26 cellular contexts compared by ENCODE assay signal in the genomic region with DNA sequence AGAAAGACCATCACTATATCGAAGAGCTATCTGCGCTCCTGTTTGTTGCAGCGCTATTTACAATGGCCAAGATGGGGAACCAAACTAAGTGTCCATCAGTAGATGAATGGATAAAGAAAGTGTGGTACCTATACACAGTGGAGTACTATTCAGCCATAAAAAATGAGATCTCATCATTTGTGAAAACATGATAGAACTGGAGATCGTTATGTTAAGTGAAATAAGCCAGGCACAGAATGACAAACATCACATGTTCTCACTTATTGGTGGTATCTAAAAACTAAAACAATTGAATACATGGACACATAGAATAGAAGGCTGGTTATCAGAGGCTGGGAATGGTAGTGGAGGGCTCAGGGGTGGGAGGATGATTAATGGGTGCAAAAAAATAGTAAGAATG.
"Had no signal": no experiment of that assay in that cellular context is flagged by ENCODE, and none has a peak within 500 bp of the region (broad histone marks: within the 10 kb centered on the region; RNA-seq: fewer than 3 reads in every experiment).

No MANE protein-coding gene starts in this region.

- H3K27me3 ChIP-seq: stomach, suprapubic skin, testis, thyroid gland, tibial artery, tibial nerve, transverse colon, upper lobe of left lung, upper lobe of right lung, uterus, vagina had no signal

- H3K36me3 ChIP-seq: stomach, suprapubic skin, thoracic aorta, thyroid gland, tibial artery, tibial nerve, transverse colon, upper lobe of left lung, upper lobe of right lung, uterus, vagina had no signal

- ATAC-seq: stimulated activated effector memory CD8-positive, alpha-beta T cell treated with anti-CD3 and anti-CD28 coated beads, Interleukin-12 subunit alpha, Interleukin-12 subunit beta, amount 100 ng/mL, for 72 hours; stimulated activated memory B cell treated with anti-CD40 and anti-IgM and Interleukin-4, amounts not matched to agents 10 μg/mL and 1 μg/mL and 100 μg/mL, for 72 hours; stimulated activated naive B cell treated with anti-CD40 and anti-IgM and Interleukin-4, amounts not matched to agents 10 μg/mL and 1 μg/mL and 100 μg/mL, for 72 hours; stimulated activated naive CD8-positive, alpha-beta T cell treated with anti-CD3 and anti-CD28 coated beads, Interleukin-15, amount 100 ng/mL, for 72 hours; stimulated activated naive CD8-positive, alpha-beta T cell treated with anti-CD3 and anti-CD28 coated beads, Interleukin-15, Interleukin-2, amounts not matched to agents 100 U/mL and 50 U/mL, for 24 hours; upper lobe of right lung had no signal

- DNase-seq: stimulated activated CD4-positive, alpha-beta T cell treated with anti-CD3 and anti-CD28 coated beads, Interleukin-2, amount 100 ng/mL, for 48 hours; stimulated activated CD4-positive, alpha-beta T cell treated with anti-CD3 and anti-CD28 coated beads, Interleukin-4, amount 100 ng/mL, for 1 hour; stimulated activated CD4-positive, alpha-beta T cell treated with anti-CD3 and anti-CD28 coated beads, Interleukin-4, amount 100 ng/mL, for 24 hours; stimulated activated CD4-positive, alpha-beta T cell treated with anti-CD3 and anti-CD28 coated beads, Interleukin-4, amount 100 ng/mL, for 4 hours; stimulated activated CD8-positive, alpha-beta memory T cell treated with anti-CD3 and anti-CD28 coated beads, Interleukin-4, amount 100 ng/mL, for 48 hours; stimulated activated naive B cell treated with anti-CD40 and anti-IgM and Interleukin-4, amounts not matched to agents 10 μg/mL and 1 μg/mL and 100 μg/mL, for 72 hours; stimulated activated naive CD4-positive, alpha-beta T cell; stimulated activated naive CD4-positive, alpha-beta T cell treated with Interleukin-2 at 50 U/mL for 16 hours; stimulated activated naive CD8-positive, alpha-beta T cell treated with anti-CD3 and anti-CD28 coated beads, Interleukin-15, amount 100 ng/mL, for 72 hours; stimulated activated naive CD8-positive, alpha-beta T cell treated with anti-CD3 and anti-CD28 coated beads, Interleukin-15, Interleukin-2, amounts not matched to agents 100 U/mL and 50 U/mL, for 24 hours; stomach; substantia nigra; testis; thyroid gland; tibial artery; transverse colon; trophoblast cell; upper lobe of left lung; upper lobe of right lung; uterus had no signal

- H3K4me3 ChIP-seq: stomach, suprapubic skin, testis, thoracic aorta, thyroid gland, tibial artery, tibial nerve, transverse colon, upper lobe of left lung, upper lobe of right lung, uterus, vagina had no signal

- H3K4me1 ChIP-seq: stomach, suprapubic skin, testis, thyroid gland, tibial artery, tibial nerve, transverse colon, upper lobe of left lung, upper lobe of right lung, uterus, vagina had no signal

- H3K27ac ChIP-seq: stomach, suprapubic skin, testis, thoracic aorta, thyroid gland, tibial artery, tibial nerve, transverse colon, upper lobe of left lung, upper lobe of right lung, uterus, vagina had no signal

- H3K9me3 ChIP-seq: stomach, suprapubic skin, testis, thoracic aorta, thyroid gland, transverse colon, upper lobe of right lung, uterus, vagina had no signal
